Comparison of ENCODE assay signal across 17 cellular contexts in the genomic region with DNA sequence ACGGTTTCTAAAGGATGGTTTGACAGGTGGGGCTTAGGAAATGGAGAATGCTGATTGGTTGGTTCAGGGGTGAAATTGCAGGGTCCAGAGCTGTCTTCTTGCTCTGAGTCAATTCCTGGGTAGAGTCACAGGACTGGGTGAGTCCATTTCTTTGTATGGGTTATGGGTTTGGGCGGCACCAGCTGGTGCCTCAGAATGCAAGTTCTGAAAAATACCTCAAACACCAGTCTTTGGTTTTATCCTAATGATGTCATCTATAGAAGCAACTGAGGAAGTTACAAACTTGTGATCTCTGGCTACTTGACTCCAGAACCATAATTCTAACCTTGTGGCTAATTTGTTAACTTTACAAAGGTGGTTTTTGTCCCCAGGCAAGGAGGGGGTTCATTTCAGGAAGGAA. TPM values are rescaled to one million over a fixed set of nuclear protein-coding genes. Genes with fewer than 3 reads are reported as not detected.
DNase-seq lines count a peak whose midpoint lies in the region; ATAC-seq and TF ChIP-seq lines count a peak whose summit lies in the region.
"Had no signal": no experiment of that assay in that cellular context is flagged by ENCODE, and none has a peak within 500 bp of the region (broad histone marks: within the 10 kb centered on the region; RNA-seq: fewer than 3 reads in every experiment).

No MANE protein-coding gene starts in this region.

- peaks cover 4% of the 10 kb centered on the region for H3K9me3 Mint-ChIP-seq in WTC11

- no peaks in the 10 kb centered on the region for H3K36me3 Mint-ChIP-seq in WTC11
- H3K36me3 Mint-ChIP-seq: CD14-positive monocyte; CD4-positive, alpha-beta memory T cell had no signal

- H3K4me3 Mint-ChIP-seq in WTC11, result no peak overlapping the region
- H3K4me3 Mint-ChIP-seq: CD4-positive, alpha-beta memory T cell had no signal

- no peaks in the 10 kb centered on the region for H3K79me2 ChIP-seq in PC-9 (ENCODE audit: low read depth)

- H3K36me3 ChIP-seq in right atrium auricular region, result no peaks in the 10 kb centered on the region
- no peaks in the 10 kb centered on the region for H3K36me3 ChIP-seq in H7 (replicated peaks; ENCODE audit: control insufficient read depth, insufficient read depth, low read length)
- H3K36me3 ChIP-seq in PC-9 (ENCODE audit: low read depth), result no peaks in the 10 kb centered on the region
- H3K36me3 ChIP-seq: BLaER1, HAP-1 had no signal

- H3F3A ChIP-seq in PC-9 (ENCODE audit: insufficient read depth, low read depth), result peaks cover 49% of the 10 kb centered on the region

- H4K20me1 ChIP-seq in PC-9 (ENCODE audit: insufficient read depth), result no peaks in the 10 kb centered on the region
- H4K20me1 ChIP-seq: BLaER1 had no signal

- H3K27me3 Mint-ChIP-seq in WTC11 (ENCODE audit: low read depth), result peaks cover 19% of the 10 kb centered on the region

- no peaks in the 10 kb centered on the region for H3K4me1 ChIP-seq in right atrium auricular region
- peaks cover 53% of the 10 kb centered on the region for H3K4me1 ChIP-seq in PC-9 (replicated peaks; ENCODE audit: insufficient read depth)
- H3K4me1 ChIP-seq: BLaER1, HAP-1 had no signal

- TF ChIP-seq CTCF in right atrium auricular region (IDR thresholded peaks at IDR 0.05), result no peak
- no peak for TF ChIP-seq CTCF in PC-9 (conservative IDR thresholded peaks at IDR 0.05)
- no peak for TF ChIP-seq CTCF in WTC11 (IDR thresholded peaks at IDR 0.05)

- H3K27me3 ChIP-seq in right atrium auricular region, result peaks cover 0 to 3% of the 10 kb centered on the region in 2 donors
- H3K27me3 ChIP-seq in H7 (ENCODE audit: control insufficient read depth, insufficient read depth, low read length), result no peaks in the 10 kb centered on the region; the same call in 1 of the 2 replicates
- no peaks in the 10 kb centered on the region for H3K27me3 ChIP-seq in PC-9 (ENCODE audit: insufficient read depth, low read depth)
- H3K27me3 ChIP-seq: BLaER1 had no signal

- intact Hi-C loops in Right ventricle myocardium superior (cut with DNase I), result loop anchor here (10.0 kb wide), 1 partner anchor 102 kb away; no protein-coding TSS in a partner anchor
- intact Hi-C loops in PC-9 (cut with micrococcal nuclease; ENCODE audit: unreplicated experiment), result no loop called here
- intact Hi-C loops in posterior vena cava (cut with DNase I), result no loop called here

- no peak overlapping the region for H3K27ac Mint-ChIP-seq in WTC11
- H3K27ac Mint-ChIP-seq: CD14-positive monocyte; CD4-positive, alpha-beta memory T cell had no signal

- H3K9me2 ChIP-seq in PC-9 (ENCODE audit: insufficient read depth), result no peaks in the 10 kb centered on the region

- BruUV-seq in PC-9 (replicated peaks; lab: Mats Ljungman, UMichigan), result no TSS peak

- H3K4me2 ChIP-seq in PC-9, result no peak overlapping the region
- H3K4me2 ChIP-seq: BLaER1 had no signal

- H3K9me3 ChIP-seq in right atrium auricular region, result no peaks in the 10 kb centered on the region
- H3K9me3 ChIP-seq in PC-9 (ENCODE audit: insufficient read depth, low read depth), result no peaks in the 10 kb centered on the region
- H3K9me3 ChIP-seq: BLaER1, HAP-1 had no signal

- H2AFZ ChIP-seq in PC-9, result no peak overlapping the region

- POLR2A ChIA-PET in PC-9 (lab: Charles Lee; ENCODE audit: unreplicated experiment), result interaction anchor here (0.5 to 0.7 kb wide), 2 partner anchors 181 to 597 kb away, joined by 4 to 9 read pairs; no protein-coding TSS in a partner anchor
- POLR2A ChIA-PET in WTC11 (lab: Charles Lee), result no interaction called here

- peaks cover 33% of the 10 kb centered on the region for H3K4me1 Mint-ChIP-seq in WTC11
- H3K4me1 Mint-ChIP-seq: CD14-positive monocyte; CD4-positive, alpha-beta memory T cell had no signal

- no peak overlapping the region for H3K4me3 ChIP-seq in right atrium auricular region
- H3K4me3 ChIP-seq in H7 (ENCODE audit: insufficient read depth, low read depth, low read length), result no peak overlapping the region
- H3K4me3 ChIP-seq in PC-9, result no peak overlapping the region
- H3K4me3 ChIP-seq: BLaER1, HAP-1 had no signal

- H3K27ac ChIP-seq in right atrium auricular region (no peak overlapping the region), PC-9 (peak overlapping the region; percentile 83)
- H3K27ac ChIP-seq: BLaER1, HL-60 had no signal

- CTCF ChIA-PET in PC-9 (lab: Charles Lee), result no interaction called here
- CTCF ChIA-PET in WTC11 (lab: Charles Lee), result interaction anchor here (0.8 to 3.1 kb wide), 4 partner anchors 8 to 181 kb away, joined by 3 to 11 read pairs (median 4); no protein-coding TSS in a partner anchor

- ATAC-seq in Right ventricle myocardium superior (ENCODE audit: poor library complexity) (no peak), WTC11 (no peak)

- DNase-seq in right atrium auricular region (ENCODE audit: low spot score) (peak; percentile 7), Right ventricle myocardium superior (no peak), H7 (peak; percentile 41), PC-9 (peak in 1 of 2 experiments; percentile 10), posterior vena cava (ENCODE audit: low spot score) (peak; percentile 1), NCI-H510A (lab: John Stamatoyannopoulos, UW) (no peak), WTC11 (ENCODE audit: low spot score) (no peak)
- DNase-seq: 8988T; CD4-positive, alpha-beta memory T cell; DMS153; DMS79; GDM1; IMR-90 had no signal

TF ChIP-seq in WTC11, 78 proteins besides CTCF, POLR2A, EP300 and RAD21 (continues in another document):
- TF ChIP-seq ZNF317 (CRISPR knock-in tag; IDR thresholded peaks at IDR 0.05; ENCODE audit: borderline replicate concordance, low read depth) (no peak), IRF2 (CRISPR knock-in tag; IDR thresholded peaks at IDR 0.05; ENCODE audit: borderline replicate concordance, low read depth) (no peak), ZNF232 (CRISPR knock-in tag; IDR thresholded peaks at IDR 0.05) (no peak), FOXK1 (CRISPR knock-in tag; IDR thresholded peaks at IDR 0.05) (no peak), SMAD4 (CRISPR knock-in tag; IDR thresholded peaks at IDR 0.05) (no peak), ZNF425 (CRISPR knock-in tag; conservative IDR thresholded peaks at IDR 0.05) (no peak)
- TF ChIP-seq, protein P1, sequence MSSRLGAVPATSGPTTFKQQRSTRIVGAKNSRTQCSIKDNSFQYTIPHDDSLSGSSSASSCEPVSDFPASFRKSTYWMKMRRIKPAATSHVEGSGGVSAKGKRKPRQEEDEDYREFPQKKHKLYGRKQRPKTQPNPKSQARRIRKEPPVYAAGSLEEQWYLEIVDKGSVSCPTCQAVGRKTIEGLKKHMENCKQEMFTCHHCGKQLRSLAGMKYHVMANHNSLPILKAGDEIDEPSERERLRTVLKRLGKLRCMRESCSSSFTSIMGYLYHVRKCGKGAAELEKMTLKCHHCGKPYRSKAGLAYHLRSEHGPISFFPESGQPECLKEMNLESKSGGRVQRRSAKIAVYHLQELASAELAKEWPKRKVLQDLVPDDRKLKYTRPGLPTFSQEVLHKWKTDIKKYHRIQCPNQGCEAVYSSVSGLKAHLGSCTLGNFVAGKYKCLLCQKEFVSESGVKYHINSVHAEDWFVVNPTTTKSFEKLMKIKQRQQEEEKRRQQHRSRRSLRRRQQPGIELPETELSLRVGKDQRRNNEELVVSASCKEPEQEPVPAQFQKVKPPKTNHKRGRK (CRISPR knock-in tag; IDR thresholded peaks at IDR 0.05; ENCODE audit: borderline replicate concordance), result no peak
- TF ChIP-seq, protein P2, sequence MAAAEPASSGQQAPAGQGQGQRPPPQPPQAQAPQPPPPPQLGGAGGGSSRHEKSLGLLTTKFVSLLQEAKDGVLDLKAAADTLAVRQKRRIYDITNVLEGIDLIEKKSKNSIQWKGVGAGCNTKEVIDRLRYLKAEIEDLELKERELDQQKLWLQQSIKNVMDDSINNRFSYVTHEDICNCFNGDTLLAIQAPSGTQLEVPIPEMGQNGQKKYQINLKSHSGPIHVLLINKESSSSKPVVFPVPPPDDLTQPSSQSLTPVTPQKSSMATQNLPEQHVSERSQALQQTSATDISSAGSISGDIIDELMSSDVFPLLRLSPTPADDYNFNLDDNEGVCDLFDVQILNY (CRISPR knock-in tag; IDR thresholded peaks at IDR 0.05), result no peak
- TF ChIP-seq, protein P3, sequence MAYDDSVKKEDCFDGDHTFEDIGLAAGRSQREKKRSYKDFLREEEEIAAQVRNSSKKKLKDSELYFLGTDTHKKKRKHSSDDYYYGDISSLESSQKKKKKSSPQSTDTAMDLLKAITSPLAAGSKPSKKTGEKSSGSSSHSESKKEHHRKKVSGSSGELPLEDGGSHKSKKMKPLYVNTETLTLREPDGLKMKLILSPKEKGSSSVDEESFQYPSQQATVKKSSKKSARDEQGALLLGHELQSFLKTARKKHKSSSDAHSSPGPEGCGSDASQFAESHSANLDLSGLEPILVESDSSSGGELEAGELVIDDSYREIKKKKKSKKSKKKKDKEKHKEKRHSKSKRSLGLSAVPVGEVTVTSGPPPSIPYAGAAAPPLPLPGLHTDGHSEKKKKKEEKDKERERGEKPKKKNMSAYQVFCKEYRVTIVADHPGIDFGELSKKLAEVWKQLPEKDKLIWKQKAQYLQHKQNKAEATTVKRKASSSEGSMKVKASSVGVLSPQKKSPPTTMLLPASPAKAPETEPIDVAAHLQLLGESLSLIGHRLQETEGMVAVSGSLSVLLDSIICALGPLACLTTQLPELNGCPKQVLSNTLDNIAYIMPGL (CRISPR knock-in tag; IDR thresholded peaks at IDR 0.05), result no peak

RNA-seq across cellular contexts. Expression of gene EIF5, which starts 47.6 kb away (rescaled TPM):
- total RNA-seq in right atrium auricular region (100 to 1,000 TPM; 175 to 205 TPM), Right ventricle myocardium superior (234 TPM), PC-9 (2021) (310 and 330 TPM in 2 replicates), posterior vena cava (100 to 1,000 TPM; 191 to 232 TPM), WTC11 (2021) (224 to 282 TPM (median 236 TPM) in 3 replicates)
- total RNA-seq in H7 (2014; rRNA removed; shearing (Covaris generic)), result 165 and 167 TPM in 2 replicates

Comparison
In these comparisons a context has a peak if more than half of its experiments do, and no peak if none do; other contexts are left out.
1. DNase-seq: peak in right atrium auricular region (single experiment), H7 (single experiment) and posterior vena cava (single experiment); none in Right ventricle myocardium superior (single experiment), NCI-H510A (single experiment) and WTC11 (single experiment).